Comparison of ENCODE assay signal across 1 cellular context in the genomic region with DNA sequence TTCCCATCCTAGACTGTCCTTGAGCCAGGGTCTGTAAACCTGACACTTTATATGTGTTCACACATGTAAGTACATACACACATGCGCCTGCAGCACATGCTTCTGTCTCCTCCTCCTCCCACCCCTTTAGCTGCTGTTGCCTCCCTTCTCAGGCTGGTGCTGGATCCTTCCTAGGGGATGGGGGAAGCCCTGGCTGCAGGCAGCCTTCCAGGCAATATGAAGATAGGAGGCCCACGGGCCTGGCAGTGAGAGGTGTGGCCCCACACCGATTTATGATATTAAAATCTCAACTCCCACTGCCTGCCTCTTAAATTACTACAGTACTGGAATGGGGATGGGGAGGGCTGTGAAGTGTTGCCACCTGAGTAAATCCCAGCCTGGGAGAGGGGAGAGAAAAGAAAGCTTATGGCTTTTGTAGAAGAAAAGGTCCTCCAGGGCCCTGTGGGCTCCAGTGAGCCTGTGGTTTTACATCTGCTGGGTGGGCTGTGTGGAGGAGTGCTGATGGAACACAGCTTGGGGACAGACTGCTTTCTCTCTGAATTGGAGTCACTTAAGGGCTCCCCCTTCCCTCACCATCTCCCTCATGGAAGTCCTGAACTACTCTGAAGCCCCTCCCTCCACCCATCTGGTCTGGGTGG.
TF ChIP-seq lines count a peak whose summit lies in the region.

No MANE protein-coding gene starts in this region.

TF ChIP-seq in HepG2, 621 proteins besides CTCF, POLR2A, EP300 and RAD21 (continued from another document and continues in another):
- TF ChIP-seq, protein P1, sequence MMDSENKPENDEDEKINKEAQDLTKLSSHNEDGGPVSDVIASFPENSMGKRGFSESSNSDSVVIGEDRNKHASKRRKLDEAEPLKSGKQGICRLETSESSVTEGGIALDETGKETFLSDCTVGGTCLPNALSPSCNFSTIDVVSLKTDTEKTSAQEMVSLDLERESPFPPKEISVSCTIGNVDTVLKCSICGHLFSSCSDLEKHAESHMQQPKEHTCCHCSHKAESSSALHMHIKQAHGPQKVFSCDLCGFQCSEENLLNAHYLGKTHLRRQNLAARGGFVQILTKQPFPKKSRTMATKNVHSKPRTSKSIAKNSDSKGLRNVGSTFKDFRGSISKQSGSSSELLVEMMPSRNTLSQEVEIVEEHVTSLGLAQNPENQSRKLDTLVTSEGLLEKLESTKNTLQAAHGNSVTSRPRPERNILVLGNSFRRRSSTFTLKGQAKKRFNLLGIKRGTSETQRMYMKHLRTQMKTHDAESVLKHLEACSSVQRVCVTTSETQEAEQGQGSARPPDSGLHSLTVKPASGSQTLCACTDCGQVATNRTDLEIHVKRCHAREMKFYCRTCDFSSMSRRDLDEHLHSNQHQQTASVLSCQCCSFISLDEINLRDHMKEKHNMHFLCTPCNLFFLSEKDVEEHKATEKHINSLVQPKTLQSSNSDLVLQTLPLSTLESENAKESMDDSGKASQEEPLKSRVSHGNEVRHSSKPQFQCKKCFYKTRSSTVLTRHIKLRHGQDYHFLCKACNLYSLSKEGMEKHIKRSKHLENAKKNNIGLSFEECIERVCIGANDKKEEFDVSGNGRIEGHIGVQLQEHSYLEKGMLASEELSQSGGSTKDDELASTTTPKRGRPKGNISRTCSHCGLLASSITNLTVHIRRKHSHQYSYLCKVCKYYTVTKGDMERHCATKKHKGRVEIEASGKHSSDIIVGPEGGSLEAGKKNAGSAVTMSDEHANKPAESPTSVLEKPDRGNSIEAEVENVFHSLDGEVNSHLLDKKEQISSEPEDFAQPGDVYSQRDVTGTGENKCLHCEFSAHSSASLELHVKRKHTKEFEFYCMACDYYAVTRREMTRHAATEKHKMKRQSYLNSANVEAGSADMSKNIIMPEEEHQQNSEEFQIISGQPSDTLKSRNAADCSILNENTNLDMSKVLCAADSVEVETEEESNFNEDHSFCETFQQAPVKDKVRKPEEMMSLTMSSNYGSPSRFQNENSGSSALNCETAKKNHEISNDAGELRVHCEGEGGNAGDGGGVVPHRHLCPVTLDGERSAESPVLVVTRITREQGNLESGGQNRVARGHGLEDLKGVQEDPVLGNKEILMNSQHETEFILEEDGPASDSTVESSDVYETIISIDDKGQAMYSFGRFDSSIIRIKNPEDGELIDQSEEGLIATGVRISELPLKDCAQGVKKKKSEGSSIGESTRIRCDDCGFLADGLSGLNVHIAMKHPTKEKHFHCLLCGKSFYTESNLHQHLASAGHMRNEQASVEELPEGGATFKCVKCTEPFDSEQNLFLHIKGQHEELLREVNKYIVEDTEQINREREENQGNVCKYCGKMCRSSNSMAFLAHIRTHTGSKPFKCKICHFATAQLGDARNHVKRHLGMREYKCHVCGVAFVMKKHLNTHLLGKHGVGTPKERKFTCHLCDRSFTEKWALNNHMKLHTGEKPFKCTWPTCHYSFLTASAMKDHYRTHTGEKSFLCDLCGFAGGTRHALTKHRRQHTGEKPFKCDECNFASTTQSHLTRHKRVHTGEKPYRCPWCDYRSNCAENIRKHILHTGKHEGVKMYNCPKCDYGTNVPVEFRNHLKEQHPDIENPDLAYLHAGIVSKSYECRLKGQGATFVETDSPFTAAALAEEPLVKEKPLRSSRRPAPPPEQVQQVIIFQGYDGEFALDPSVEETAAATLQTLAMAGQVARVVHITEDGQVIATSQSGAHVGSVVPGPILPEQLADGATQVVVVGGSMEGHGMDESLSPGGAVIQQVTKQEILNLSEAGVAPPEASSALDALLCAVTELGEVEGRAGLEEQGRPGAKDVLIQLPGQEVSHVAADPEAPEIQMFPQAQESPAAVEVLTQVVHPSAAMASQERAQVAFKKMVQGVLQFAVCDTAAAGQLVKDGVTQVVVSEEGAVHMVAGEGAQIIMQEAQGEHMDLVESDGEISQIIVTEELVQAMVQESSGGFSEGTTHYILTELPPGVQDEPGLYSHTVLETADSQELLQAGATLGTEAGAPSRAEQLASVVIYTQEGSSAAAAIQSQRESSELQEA (CRISPR knock-in tag; IDR thresholded peaks at IDR 0.05; ENCODE audit: not compliant biosample characterization): no peak
- TF ChIP-seq ZNF607 (CRISPR knock-in tag; IDR thresholded peaks at IDR 0.05; ENCODE audit: borderline replicate concordance) (peak; percentile 36; the same call in 1 of the 2 replicates), ZNF256 (CRISPR knock-in tag; conservative IDR thresholded peaks at IDR 0.05) (0 out of 2 replicates have a peak, but pooled peaks have one; percentile 36), SP2 (CRISPR knock-in tag; IDR thresholded peaks at IDR 0.05) (0 out of 2 replicates have a peak, but pooled peaks have one; percentile 37), ZFP62 (CRISPR knock-in tag; IDR thresholded peaks at IDR 0.05) (no peak), THAP11 (CRISPR knock-in tag; IDR thresholded peaks at IDR 0.05) (no peak), REL (CRISPR knock-in tag; conservative IDR thresholded peaks at IDR 0.05) (no peak), HHEX (CRISPR knock-in tag; IDR thresholded peaks at IDR 0.05) (no peak), ZNF343 (CRISPR knock-in tag; IDR thresholded peaks at IDR 0.05) (no peak; the same call in 1 of the 2 replicates), ZNF354B (CRISPR knock-in tag; IDR thresholded peaks at IDR 0.05) (no peak), ZNF674 (CRISPR knock-in tag; IDR thresholded peaks at IDR 0.05; ENCODE audit: low read depth) (0 out of 2 replicates have a peak, but pooled peaks have one; percentile 70), ZNF598 (CRISPR knock-in tag; IDR thresholded peaks at IDR 0.05; ENCODE audit: borderline replicate concordance) (no peak), ZSCAN30 (CRISPR knock-in tag; IDR thresholded peaks at IDR 0.05) (0 out of 2 replicates have a peak, but pooled peaks have one; percentile 69), BORCS8-MEF2B (CRISPR knock-in tag; IDR thresholded peaks at IDR 0.05) (no peak), ZNF660 (CRISPR knock-in tag; IDR thresholded peaks at IDR 0.05; ENCODE audit: borderline replicate concordance, low read depth) (no peak)
- TF ChIP-seq, protein P2, sequence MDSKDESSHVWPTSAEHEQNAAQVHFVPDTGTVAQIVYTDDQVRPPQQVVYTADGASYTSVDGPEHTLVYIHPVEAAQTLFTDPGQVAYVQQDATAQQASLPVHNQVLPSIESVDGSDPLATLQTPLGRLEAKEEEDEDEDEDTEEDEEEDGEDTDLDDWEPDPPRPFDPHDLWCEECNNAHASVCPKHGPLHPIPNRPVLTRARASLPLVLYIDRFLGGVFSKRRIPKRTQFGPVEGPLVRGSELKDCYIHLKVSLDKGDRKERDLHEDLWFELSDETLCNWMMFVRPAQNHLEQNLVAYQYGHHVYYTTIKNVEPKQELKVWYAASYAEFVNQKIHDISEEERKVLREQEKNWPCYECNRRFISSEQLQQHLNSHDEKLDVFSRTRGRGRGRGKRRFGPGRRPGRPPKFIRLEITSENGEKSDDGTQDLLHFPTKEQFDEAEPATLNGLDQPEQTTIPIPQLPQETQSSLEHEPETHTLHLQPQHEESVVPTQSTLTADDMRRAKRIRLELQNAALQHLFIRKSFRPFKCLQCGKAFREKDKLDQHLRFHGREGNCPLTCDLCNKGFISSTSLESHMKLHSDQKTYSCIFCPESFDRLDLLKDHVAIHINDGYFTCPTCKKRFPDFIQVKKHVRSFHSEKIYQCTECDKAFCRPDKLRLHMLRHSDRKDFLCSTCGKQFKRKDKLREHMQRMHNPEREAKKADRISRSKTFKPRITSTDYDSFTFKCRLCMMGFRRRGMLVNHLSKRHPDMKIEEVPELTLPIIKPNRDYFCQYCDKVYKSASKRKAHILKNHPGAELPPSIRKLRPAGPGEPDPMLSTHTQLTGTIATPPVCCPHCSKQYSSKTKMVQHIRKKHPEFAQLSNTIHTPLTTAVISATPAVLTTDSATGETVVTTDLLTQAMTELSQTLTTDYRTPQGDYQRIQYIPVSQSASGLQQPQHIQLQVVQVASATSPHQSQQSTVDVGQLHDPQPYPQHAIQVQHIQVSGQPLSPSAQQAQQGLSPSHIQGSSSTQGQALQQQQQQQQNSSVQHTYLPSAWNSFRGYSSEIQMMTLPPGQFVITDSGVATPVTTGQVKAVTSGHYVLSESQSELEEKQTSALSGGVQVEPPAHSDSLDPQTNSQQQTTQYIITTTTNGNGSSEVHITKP (CRISPR knock-in tag; IDR thresholded peaks at IDR 0.05; ENCODE audit: low read depth): no peak
- TF ChIP-seq, protein P3, sequence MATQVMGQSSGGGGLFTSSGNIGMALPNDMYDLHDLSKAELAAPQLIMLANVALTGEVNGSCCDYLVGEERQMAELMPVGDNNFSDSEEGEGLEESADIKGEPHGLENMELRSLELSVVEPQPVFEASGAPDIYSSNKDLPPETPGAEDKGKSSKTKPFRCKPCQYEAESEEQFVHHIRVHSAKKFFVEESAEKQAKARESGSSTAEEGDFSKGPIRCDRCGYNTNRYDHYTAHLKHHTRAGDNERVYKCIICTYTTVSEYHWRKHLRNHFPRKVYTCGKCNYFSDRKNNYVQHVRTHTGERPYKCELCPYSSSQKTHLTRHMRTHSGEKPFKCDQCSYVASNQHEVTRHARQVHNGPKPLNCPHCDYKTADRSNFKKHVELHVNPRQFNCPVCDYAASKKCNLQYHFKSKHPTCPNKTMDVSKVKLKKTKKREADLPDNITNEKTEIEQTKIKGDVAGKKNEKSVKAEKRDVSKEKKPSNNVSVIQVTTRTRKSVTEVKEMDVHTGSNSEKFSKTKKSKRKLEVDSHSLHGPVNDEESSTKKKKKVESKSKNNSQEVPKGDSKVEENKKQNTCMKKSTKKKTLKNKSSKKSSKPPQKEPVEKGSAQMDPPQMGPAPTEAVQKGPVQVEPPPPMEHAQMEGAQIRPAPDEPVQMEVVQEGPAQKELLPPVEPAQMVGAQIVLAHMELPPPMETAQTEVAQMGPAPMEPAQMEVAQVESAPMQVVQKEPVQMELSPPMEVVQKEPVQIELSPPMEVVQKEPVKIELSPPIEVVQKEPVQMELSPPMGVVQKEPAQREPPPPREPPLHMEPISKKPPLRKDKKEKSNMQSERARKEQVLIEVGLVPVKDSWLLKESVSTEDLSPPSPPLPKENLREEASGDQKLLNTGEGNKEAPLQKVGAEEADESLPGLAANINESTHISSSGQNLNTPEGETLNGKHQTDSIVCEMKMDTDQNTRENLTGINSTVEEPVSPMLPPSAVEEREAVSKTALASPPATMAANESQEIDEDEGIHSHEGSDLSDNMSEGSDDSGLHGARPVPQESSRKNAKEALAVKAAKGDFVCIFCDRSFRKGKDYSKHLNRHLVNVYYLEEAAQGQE (IDR thresholded peaks at IDR 0.05; ENCODE audit: borderline replicate concordance in 1 of 2, low read depth in 1 of 2, low read length in 2 of 2): no peak
- TF ChIP-seq, protein P4, sequence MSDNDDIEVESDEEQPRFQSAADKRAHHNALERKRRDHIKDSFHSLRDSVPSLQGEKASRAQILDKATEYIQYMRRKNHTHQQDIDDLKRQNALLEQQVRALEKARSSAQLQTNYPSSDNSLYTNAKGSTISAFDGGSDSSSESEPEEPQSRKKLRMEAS (IDR thresholded peaks at IDR 0.05): peak; percentile 13; the same call in 1 of the 2 replicates
- TF ChIP-seq, protein P5, sequence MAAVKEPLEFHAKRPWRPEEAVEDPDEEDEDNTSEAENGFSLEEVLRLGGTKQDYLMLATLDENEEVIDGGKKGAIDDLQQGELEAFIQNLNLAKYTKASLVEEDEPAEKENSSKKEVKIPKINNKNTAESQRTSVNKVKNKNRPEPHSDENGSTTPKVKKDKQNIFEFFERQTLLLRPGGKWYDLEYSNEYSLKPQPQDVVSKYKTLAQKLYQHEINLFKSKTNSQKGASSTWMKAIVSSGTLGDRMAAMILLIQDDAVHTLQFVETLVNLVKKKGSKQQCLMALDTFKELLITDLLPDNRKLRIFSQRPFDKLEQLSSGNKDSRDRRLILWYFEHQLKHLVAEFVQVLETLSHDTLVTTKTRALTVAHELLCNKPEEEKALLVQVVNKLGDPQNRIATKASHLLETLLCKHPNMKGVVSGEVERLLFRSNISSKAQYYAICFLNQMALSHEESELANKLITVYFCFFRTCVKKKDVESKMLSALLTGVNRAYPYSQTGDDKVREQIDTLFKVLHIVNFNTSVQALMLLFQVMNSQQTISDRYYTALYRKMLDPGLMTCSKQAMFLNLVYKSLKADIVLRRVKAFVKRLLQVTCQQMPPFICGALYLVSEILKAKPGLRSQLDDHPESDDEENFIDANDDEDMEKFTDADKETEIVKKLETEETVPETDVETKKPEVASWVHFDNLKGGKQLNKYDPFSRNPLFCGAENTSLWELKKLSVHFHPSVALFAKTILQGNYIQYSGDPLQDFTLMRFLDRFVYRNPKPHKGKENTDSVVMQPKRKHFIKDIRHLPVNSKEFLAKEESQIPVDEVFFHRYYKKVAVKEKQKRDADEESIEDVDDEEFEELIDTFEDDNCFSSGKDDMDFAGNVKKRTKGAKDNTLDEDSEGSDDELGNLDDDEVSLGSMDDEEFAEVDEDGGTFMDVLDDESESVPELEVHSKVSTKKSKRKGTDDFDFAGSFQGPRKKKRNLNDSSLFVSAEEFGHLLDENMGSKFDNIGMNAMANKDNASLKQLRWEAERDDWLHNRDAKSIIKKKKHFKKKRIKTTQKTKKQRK (IDR thresholded peaks at IDR 0.05; ENCODE audit: low read length): no peak
- TF ChIP-seq, protein P6, sequence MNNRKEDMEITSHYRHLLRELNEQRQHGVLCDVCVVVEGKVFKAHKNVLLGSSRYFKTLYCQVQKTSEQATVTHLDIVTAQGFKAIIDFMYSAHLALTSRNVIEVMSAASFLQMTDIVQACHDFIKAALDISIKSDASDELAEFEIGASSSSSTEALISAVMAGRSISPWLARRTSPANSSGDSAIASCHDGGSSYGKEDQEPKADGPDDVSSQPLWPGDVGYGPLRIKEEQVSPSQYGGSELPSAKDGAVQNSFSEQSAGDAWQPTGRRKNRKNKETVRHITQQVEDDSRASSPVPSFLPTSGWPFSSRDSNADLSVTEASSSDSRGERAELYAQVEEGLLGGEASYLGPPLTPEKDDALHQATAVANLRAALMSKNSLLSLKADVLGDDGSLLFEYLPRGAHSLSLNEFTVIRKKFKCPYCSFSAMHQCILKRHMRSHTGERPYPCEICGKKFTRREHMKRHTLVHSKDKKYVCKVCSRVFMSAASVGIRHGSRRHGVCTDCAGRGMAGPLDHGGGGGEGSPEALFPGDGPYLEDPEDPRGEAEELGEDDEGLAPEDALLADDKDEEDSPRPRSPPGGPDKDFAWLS (CRISPR knock-in tag; IDR thresholded peaks at IDR 0.05; ENCODE audit: borderline replicate concordance): no peak
- TF ChIP-seq, protein P7, sequence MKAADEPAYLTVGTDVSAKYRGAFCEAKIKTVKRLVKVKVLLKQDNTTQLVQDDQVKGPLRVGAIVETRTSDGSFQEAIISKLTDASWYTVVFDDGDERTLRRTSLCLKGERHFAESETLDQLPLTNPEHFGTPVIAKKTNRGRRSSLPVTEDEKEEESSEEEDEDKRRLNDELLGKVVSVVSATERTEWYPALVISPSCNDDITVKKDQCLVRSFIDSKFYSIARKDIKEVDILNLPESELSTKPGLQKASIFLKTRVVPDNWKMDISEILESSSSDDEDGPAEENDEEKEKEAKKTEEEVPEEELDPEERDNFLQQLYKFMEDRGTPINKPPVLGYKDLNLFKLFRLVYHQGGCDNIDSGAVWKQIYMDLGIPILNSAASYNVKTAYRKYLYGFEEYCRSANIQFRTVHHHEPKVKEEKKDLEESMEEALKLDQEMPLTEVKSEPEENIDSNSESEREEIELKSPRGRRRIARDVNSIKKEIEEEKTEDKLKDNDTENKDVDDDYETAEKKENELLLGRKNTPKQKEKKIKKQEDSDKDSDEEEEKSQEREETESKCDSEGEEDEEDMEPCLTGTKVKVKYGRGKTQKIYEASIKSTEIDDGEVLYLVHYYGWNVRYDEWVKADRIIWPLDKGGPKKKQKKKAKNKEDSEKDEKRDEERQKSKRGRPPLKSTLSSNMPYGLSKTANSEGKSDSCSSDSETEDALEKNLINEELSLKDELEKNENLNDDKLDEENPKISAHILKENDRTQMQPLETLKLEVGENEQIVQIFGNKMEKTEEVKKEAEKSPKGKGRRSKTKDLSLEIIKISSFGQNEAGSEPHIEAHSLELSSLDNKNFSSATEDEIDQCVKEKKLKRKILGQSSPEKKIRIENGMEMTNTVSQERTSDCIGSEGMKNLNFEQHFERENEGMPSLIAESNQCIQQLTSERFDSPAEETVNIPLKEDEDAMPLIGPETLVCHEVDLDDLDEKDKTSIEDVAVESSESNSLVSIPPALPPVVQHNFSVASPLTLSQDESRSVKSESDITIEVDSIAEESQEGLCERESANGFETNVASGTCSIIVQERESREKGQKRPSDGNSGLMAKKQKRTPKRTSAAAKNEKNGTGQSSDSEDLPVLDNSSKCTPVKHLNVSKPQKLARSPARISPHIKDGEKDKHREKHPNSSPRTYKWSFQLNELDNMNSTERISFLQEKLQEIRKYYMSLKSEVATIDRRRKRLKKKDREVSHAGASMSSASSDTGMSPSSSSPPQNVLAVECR (CRISPR knock-in tag; IDR thresholded peaks at IDR 0.05; ENCODE audit: borderline replicate concordance): no peak
